In the genomic region with DNA sequence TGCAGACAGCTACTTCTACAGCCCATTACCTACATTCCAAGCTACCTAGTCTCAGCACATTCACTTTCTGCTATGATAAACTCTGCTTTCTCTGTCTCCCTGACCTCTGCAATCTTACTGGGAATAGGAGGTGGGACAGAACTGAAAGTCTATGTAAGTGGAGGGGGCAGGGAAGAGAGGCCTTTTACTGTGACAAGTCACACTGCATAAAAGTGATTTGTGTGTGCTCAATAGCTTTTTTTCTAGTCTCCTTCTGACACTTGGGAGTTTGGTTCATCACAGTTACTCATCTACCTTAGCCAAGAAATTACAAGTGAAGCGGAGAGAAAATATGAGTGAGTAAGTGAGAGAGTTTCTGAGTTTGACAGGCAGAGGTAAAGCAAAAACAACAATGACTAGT, we compare ENCODE assay signal across 21 cellular contexts.
DNase-seq lines count a peak whose midpoint lies in the region; TF ChIP-seq lines count a peak whose summit lies in the region.
"Had no signal": no experiment of that assay in that cellular context is flagged by ENCODE, and none has a peak within 500 bp of the region (broad histone marks: within the 10 kb centered on the region; RNA-seq: fewer than 3 reads in every experiment).

No MANE protein-coding gene starts in this region.

- H3K4me3 ChIP-seq in kidney epithelial cell (ENCODE audit: low read depth, low read length) (no peak overlapping the region), mesendoderm (ENCODE audit: low read length) (no peak overlapping the region), neuronal stem cell (ENCODE audit: low read length in 2 of 2) (no peak overlapping the region)
- H3K4me3 ChIP-seq: A549; BLaER1 treated with 17β-estradiol and CSF1 and Interleukin-3, amounts not matched to agents 10 nM and 100 nM; GM23248 had no signal

- H3K4ac ChIP-seq in mesendoderm (ENCODE audit: low read depth, low read length) (no peak overlapping the region), neuronal stem cell (ENCODE audit: low read length) (no peak overlapping the region)

- no peak for TF ChIP-seq CTCF in kidney epithelial cell (IDR thresholded peaks at IDR 0.05; ENCODE audit: insufficient read depth, low read length, poor library complexity, severe bottlenecking)

- H2BK5ac ChIP-seq in mesendoderm (ENCODE audit: low read length) (no peak overlapping the region), neuronal stem cell (ENCODE audit: low read length) (no peak overlapping the region)

- no peaks in the 10 kb centered on the region for H3K79me1 ChIP-seq in mesendoderm (ENCODE audit: low read length)
- no peaks in the 10 kb centered on the region for H3K79me1 ChIP-seq in neuronal stem cell (ENCODE audit: low read depth, low read length)

- H2AK5ac ChIP-seq in mesendoderm (ENCODE audit: low read length) (no peak overlapping the region), neuronal stem cell (ENCODE audit: low read depth, low read length) (no peak overlapping the region)

- H3K18ac ChIP-seq in mesendoderm (ENCODE audit: low read length), result no peak overlapping the region
- no peak overlapping the region for H3K18ac ChIP-seq in neuronal stem cell (ENCODE audit: low read length)

- H3K4me2 ChIP-seq in mesendoderm (ENCODE audit: low read length) (no peak overlapping the region), neuronal stem cell (ENCODE audit: insufficient read depth, low read length, poor library complexity, severe bottlenecking) (no peak overlapping the region)
- H3K4me2 ChIP-seq: A549; BLaER1 treated with 17β-estradiol and CSF1 and Interleukin-3, amounts not matched to agents 10 nM and 100 nM had no signal

- H2BK15ac ChIP-seq in mesendoderm (replicated peaks; ENCODE audit: low read depth), result no peak overlapping the region
- H2BK15ac ChIP-seq in neuronal stem cell (ENCODE audit: low read length), result no peak overlapping the region

- H3K27me3 ChIP-seq in kidney epithelial cell (ENCODE audit: control insufficient read depth, insufficient read depth, low read length) (no peaks in the 10 kb centered on the region), mesendoderm (ENCODE audit: insufficient read depth, low read length, poor library complexity) (no peaks in the 10 kb centered on the region), neuronal stem cell (ENCODE audit: control insufficient read depth in 3 of 3, insufficient read depth in 3 of 3, low read depth in 1 of 3, low read length in 3 of 3) (no peaks in the 10 kb centered on the region)
- H3K27me3 ChIP-seq: BE2C; BLaER1 treated with 17β-estradiol and CSF1 and Interleukin-3, amounts not matched to agents 10 nM and 100 nM had no signal

- WGBS in mesendoderm (ENCODE audit: extremely low coverage, insufficient coverage, low lambda C conversion rate), result no CpG with 5 or more reads among the region's 1 CpG
- WGBS in neuronal stem cell (ENCODE audit: extremely low coverage in 2 of 2, insufficient read length in 2 of 2, insufficient replicate concordance in 1 of 2), 2 donors, result no CpG with 5 or more reads among the region's 1 CpG

- no peaks in the 10 kb centered on the region for H3K79me2 ChIP-seq in mesendoderm (ENCODE audit: control insufficient read depth, insufficient read depth, low read length)

- no peak for TF ChIP-seq POLR2A in erythroblast (IDR thresholded peaks at IDR 0.05; ENCODE audit: low read length)

- peaks cover 3% of the 10 kb centered on the region for H3K4me1 ChIP-seq in mesendoderm (ENCODE audit: control insufficient read depth, low read depth, low read length)
- H3K4me1 ChIP-seq in neuronal stem cell (ENCODE audit: control insufficient read depth in 2 of 2, insufficient read depth in 1 of 2, low read depth in 1 of 2, low read length in 2 of 2), result peaks cover 0 to 4% of the 10 kb centered on the region in 2 donors
- H3K4me1 ChIP-seq: A549; BE2C; BLaER1 treated with 17β-estradiol and CSF1 and Interleukin-3, amounts not matched to agents 10 nM and 100 nM had no signal

- H3K36me3 ChIP-seq in kidney epithelial cell (ENCODE audit: control insufficient read depth, insufficient read depth, low read length), result no peaks in the 10 kb centered on the region
- H3K36me3 ChIP-seq in mesendoderm (ENCODE audit: control insufficient read depth, insufficient read depth, low read length), result no peaks in the 10 kb centered on the region
- H3K36me3 ChIP-seq in neuronal stem cell (replicated peaks in 1 of 2; ENCODE audit: control insufficient read depth in 2 of 2, insufficient read depth in 2 of 2, low read length in 2 of 2), result no peaks in the 10 kb centered on the region
- H3K36me3 ChIP-seq: BE2C; BLaER1 treated with 17β-estradiol and CSF1 and Interleukin-3, amounts not matched to agents 10 nM and 100 nM had no signal

- no peak overlapping the region for H3K14ac ChIP-seq in neuronal stem cell (ENCODE audit: low read length)

- peak overlapping the region; percentile 12 for H2AFZ ChIP-seq in neuronal stem cell (ENCODE audit: low read length)
- H2AFZ ChIP-seq: GM23248 had no signal

- H4K5ac ChIP-seq in mesendoderm (ENCODE audit: low read length), result no peak overlapping the region

- no peak overlapping the region for H4K8ac ChIP-seq in mesendoderm (ENCODE audit: low read depth, low read length)
- H4K8ac ChIP-seq in neuronal stem cell (ENCODE audit: low read depth, low read length), result no peak overlapping the region

- H3K56ac ChIP-seq in mesendoderm (ENCODE audit: low read length), result no peak overlapping the region

- no peak overlapping the region for H3K9ac ChIP-seq in mesendoderm (ENCODE audit: low read length)
- no peak overlapping the region for H3K9ac ChIP-seq in neuronal stem cell (ENCODE audit: low read depth, low read length, poor library complexity)
- H3K9ac ChIP-seq: BLaER1 treated with 17β-estradiol and CSF1 and Interleukin-3, amounts not matched to agents 10 nM and 100 nM; GM23248 had no signal

- H3K9me3 ChIP-seq in neuronal stem cell (replicated peaks in 1 of 2; ENCODE audit: control insufficient read depth in 2 of 2, insufficient read depth in 1 of 2, low read depth in 1 of 2, low read length in 2 of 2), result no peaks in the 10 kb centered on the region
- H3K9me3 ChIP-seq: A549; BE2C; BLaER1 treated with 17β-estradiol and CSF1 and Interleukin-3, amounts not matched to agents 10 nM and 100 nM had no signal

- no peak overlapping the region for H2BK12ac ChIP-seq in neuronal stem cell (ENCODE audit: low read length)

- peak; percentile 2 for DNase-seq in kidney epithelial cell (ENCODE audit: low read depth)
- peak; percentile 19 for DNase-seq in mesendoderm
- no peak for DNase-seq in neuronal stem cell (ENCODE audit: low spot score)
- no peak for DNase-seq in erythroblast (lab: John Stamatoyannopoulos, UW)
- DNase-seq in DMS114 treated with DMSO at 0.1 percent for 48 hours (lab: John Stamatoyannopoulos, UW; ENCODE audit: unreplicated experiment), result no peak
- no peak for DNase-seq in epidermal melanocyte (ENCODE audit: insufficient read length, low spot score)
- DNase-seq: 8988T; ACHN; AML-193; BE2C; CD4-positive, alpha-beta T cell; CD8-positive, alpha-beta memory T cell; DMS 273 treated with DMSO at 0.1 percent for 48 hours; DMS53; DMS79 treated with DMSO at 0.1 percent for 48 hours; GF-D8; GM23248; H7; HCEC 1CT had no signal

- H3K27ac ChIP-seq in mesendoderm (ENCODE audit: low read depth, low read length) (no peak overlapping the region), neuronal stem cell (replicated peaks; ENCODE audit: low read length) (no peak overlapping the region)
- H3K27ac ChIP-seq: A549; BLaER1 treated with 17β-estradiol and CSF1 and Interleukin-3, amounts not matched to agents 10 nM and 100 nM; GM23248 had no signal

- no peak overlapping the region for H2BK120ac ChIP-seq in mesendoderm (ENCODE audit: low read depth, low read length)
- no peak overlapping the region for H2BK120ac ChIP-seq in neuronal stem cell (ENCODE audit: low read depth, low read length)

- no peak overlapping the region for H4K91ac ChIP-seq in neuronal stem cell (ENCODE audit: low read depth, low read length, poor library complexity)

- no peak overlapping the region for H3K23ac ChIP-seq in mesendoderm (ENCODE audit: low read length)
- H3K23ac ChIP-seq in neuronal stem cell (ENCODE audit: low read depth, low read length, poor library complexity), result no peak overlapping the region

Comparison
In these comparisons a context has a peak if more than half of its experiments do, and no peak if none do; other contexts are left out.
1. DNase-seq: peak in kidney epithelial cell (single experiment) and mesendoderm (single experiment); none in neuronal stem cell (single experiment), erythroblast (0 of 2), DMS114 treated with DMSO at 0.1 percent for 48 hours (single experiment) and epidermal melanocyte (single experiment).